ENCODE assay signal across 9 cellular contexts in the genomic region with DNA sequence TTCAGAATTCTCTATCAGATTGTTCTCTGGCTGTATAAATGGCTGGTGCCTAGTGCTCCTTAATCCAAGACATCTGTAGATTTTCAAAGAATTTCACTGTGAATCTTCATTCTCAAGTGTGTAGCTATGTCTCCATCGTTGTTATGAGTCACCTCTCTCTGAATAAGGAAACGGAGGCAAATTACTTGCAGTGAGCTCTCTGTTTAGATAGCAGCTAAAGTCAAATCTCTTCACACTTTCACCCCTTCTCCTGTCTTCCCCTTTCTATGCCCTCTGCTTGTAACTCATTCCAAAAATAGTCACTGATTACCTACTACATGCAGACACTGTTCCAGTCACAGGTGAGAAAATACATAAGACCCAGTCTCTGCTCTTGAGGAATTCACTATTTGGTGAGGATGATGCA.
A peak's percentile ranks its signal among the peaks of the same experiment; 100 is the strongest.
DNase-seq lines count a peak whose midpoint lies in the region; ATAC-seq and TF ChIP-seq lines count a peak whose summit lies in the region.
"Had no signal": no experiment of that assay in that cellular context is flagged by ENCODE, and none has a peak within 500 bp of the region (broad histone marks: within the 10 kb centered on the region; RNA-seq: fewer than 3 reads in every experiment).

No MANE protein-coding gene starts in this region.

- in situ Hi-C loops in GM13977 (cut with MboI; ENCODE audit: low pct_unique_long_range_greater_than_20kb, low sequenced_read_pairs, unreplicated experiment) = loop anchor here (25.0 kb wide), 1 partner anchor 412 kb away; no protein-coding TSS in a partner anchor

- DNase-seq in GM13977 (ENCODE audit: low spot score) (peak; percentile 17), fibroblast of the conjunctiva (ENCODE audit: low read depth) (peak; percentile 41), NCI-H2171 treated with DMSO at 0.1 percent for 48 hours (lab: John Stamatoyannopoulos, UW) (no peak), NCI-H128 (lab: John Stamatoyannopoulos, UW; ENCODE audit: unreplicated experiment) (no peak), HuH-7.5 (ENCODE audit: low spot score) (no peak), HuH-7 (ENCODE audit: low spot score) (no peak)
- DNase-seq: GOT3 had no signal

- no peak for TF ChIP-seq CTCF in GM13977 (IDR thresholded peaks at IDR 0.05; ENCODE audit: extremely low read depth, insufficient read depth, missing control alignments)

- peak; percentile 92 for ATAC-seq in GM21526 (IDR thresholded peaks at IDR 0.05; ENCODE audit: low FRiP score, unreplicated experiment)
- peak; percentile 88 for ATAC-seq in HG03439 (IDR thresholded peaks at IDR 0.05; ENCODE audit: unreplicated experiment)

Comparison
In these comparisons a context has a peak if more than half of its experiments do, and no peak if none do; other contexts are left out.
1. DNase-seq: peak in GM13977 (single experiment) and fibroblast of the conjunctiva (single experiment); none in NCI-H2171 treated with DMSO at 0.1 percent for 48 hours (single experiment), NCI-H128 (single experiment), HuH-7.5 (single experiment) and HuH-7 (single experiment).